In genomic region chr4:161404346-161405110, GRCh38 we compare ENCODE assay signal across 17 cellular contexts.
"Had no signal": no experiment of that assay in that cellular context is flagged by ENCODE, and none has a peak within 500 bp of the region (broad histone marks: within the 10 kb centered on the region; RNA-seq: fewer than 3 reads in every experiment).

No MANE protein-coding gene starts in this region.

- H3K4me3 ChIP-seq: esophagus squamous epithelium, heart left ventricle, left ventricle myocardium inferior, sigmoid colon, testis, upper lobe of right lung had no signal

- H3K36me3 ChIP-seq: esophagus squamous epithelium, heart left ventricle, left ventricle myocardium inferior, sigmoid colon, upper lobe of right lung had no signal

- H3K9me3 ChIP-seq: sigmoid colon, testis, upper lobe of right lung had no signal

- ATAC-seq: activated CD8-positive, alpha-beta memory T cell treated with anti-CD3 and anti-CD28 coated beads, Interleukin-2, amount 10 ng/mL, durations not matched to agents 7 days and 5 days; heart left ventricle; upper lobe of right lung had no signal

- H3K4me1 ChIP-seq: esophagus squamous epithelium, heart left ventricle, left ventricle myocardium inferior, sigmoid colon, testis, upper lobe of right lung had no signal

- DNase-seq: activated CD4-positive, alpha-beta T cell treated with anti-CD3 and anti-CD28 coated beads for 1 hour; activated CD4-positive, alpha-beta T cell treated with anti-CD3 and anti-CD28 coated beads, Interleukin-2, amount 50 U/mL, for 48 hours; activated CD8-positive, alpha-beta memory T cell treated with anti-CD3 and anti-CD28 coated beads, Interleukin-2, amount 10 ng/mL, durations not matched to agents 7 days and 5 days; activated gamma-delta T cell treated with Interleukin-2 at 50 U/mL for 16 hours; activated naive CD8-positive, alpha-beta T cell treated with anti-CD3 and anti-CD28 coated beads for 36 hours; activated T-cell treated with anti-CD3 and anti-CD28 coated beads, Interleukin-2, amount 50 U/mL, for 24 hours; anterior cingulate cortex; esophagus squamous epithelium; foreskin melanocyte; heart left ventricle; islet precursor cell; left ventricle myocardium inferior; sigmoid colon; stimulated activated CD4-positive, alpha-beta T cell treated with anti-CD3 and anti-CD28 coated beads, Interleukin-4, amount 100 ng/mL, for 24 hours; T-helper 2 cell; testis; upper lobe of right lung had no signal

- H3K27ac ChIP-seq: esophagus squamous epithelium, heart left ventricle, left ventricle myocardium inferior, sigmoid colon, testis, upper lobe of right lung had no signal

- H3K27me3 ChIP-seq: esophagus squamous epithelium, heart left ventricle, sigmoid colon, testis, upper lobe of right lung had no signal
